ENCODE assay signal across 9 cellular contexts in the genomic region with DNA sequence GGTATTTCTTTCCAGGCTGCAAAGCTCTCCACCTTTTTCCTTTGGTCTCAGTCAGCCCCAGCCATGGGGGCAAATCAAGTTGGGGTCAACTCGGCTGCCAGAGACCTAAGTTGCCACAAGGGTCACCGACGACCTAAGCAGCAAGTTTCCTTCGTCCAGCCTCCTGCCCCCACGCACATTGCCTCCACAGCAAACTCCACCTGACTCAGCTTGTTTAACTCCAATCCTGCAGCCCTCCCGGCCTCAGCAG. TPM values are rescaled to one million over a fixed set of nuclear protein-coding genes. Genes with fewer than 3 reads are reported as not detected.
A peak's percentile ranks its signal among the peaks of the same experiment; 100 is the strongest.
DNase-seq lines count a peak whose midpoint lies in the region; ATAC-seq and TF ChIP-seq lines count a peak whose summit lies in the region.
"Had no signal": no experiment of that assay in that cellular context is flagged by ENCODE, and none has a peak within 500 bp of the region (broad histone marks: within the 10 kb centered on the region; RNA-seq: fewer than 3 reads in every experiment).

No MANE protein-coding gene starts in this region.

- WGBS in HUES64, result under 1% methylated on average over 6 of the region's 6 CpGs

- no peak overlapping the region for H3K27ac Mint-ChIP-seq in chondrocyte (ENCODE audit: unreplicated experiment)
- peak overlapping the region in 2 of 9 donors; percentile 23 to 24 for H3K27ac Mint-ChIP-seq in naive thymus-derived CD4-positive, alpha-beta T cell

- H3K4me3 Mint-ChIP-seq in chondrocyte (ENCODE audit: unreplicated experiment), result peak overlapping the region; percentile 75
- H3K4me3 Mint-ChIP-seq in naive thymus-derived CD4-positive, alpha-beta T cell, result peak overlapping the region; percentile 74 to 99 (median 87)

- TF ChIP-seq CTCF in AG04449 (IDR thresholded peaks at IDR 0.05; ENCODE audit: insufficient read depth, low read length, missing control alignments) (no peak), chondrocyte (IDR thresholded peaks at IDR 0.05) (no peak)

- peaks cover 33% of the 10 kb centered on the region for H3K27me3 ChIP-seq in HUES64 (ENCODE audit: insufficient read depth, low read length)
- H3K27me3 ChIP-seq in naive thymus-derived CD4-positive, alpha-beta T cell (ENCODE audit: control insufficient read depth in 2 of 2, insufficient read depth in 2 of 2, low read length in 2 of 2), result peaks cover 0 to 4% of the 10 kb centered on the region in 2 donors

- no peaks in the 10 kb centered on the region for H3K9me3 Mint-ChIP-seq in chondrocyte (ENCODE audit: low read depth)
- H3K9me3 Mint-ChIP-seq in naive thymus-derived CD4-positive, alpha-beta T cell, result no peaks in the 10 kb centered on the region

- H3K4me3 ChIP-seq in AG04449 (ENCODE audit: low read depth, low read length), result peak overlapping the region; percentile 63
- H3K4me3 ChIP-seq in HUES64 (ENCODE audit: low read length), result peak overlapping the region; percentile 91
- H3K4me3 ChIP-seq in naive thymus-derived CD4-positive, alpha-beta T cell (ENCODE audit: low read length), result peak overlapping the region; percentile 61

- H3K36me3 ChIP-seq in HUES64 (ENCODE audit: insufficient read depth, low read length), result no peaks in the 10 kb centered on the region
- H3K36me3 ChIP-seq in naive thymus-derived CD4-positive, alpha-beta T cell (ENCODE audit: control insufficient read depth in 2 of 3, insufficient read depth in 3 of 3, low read length in 3 of 3), result peaks cover 0 to 4% (median 0%) of the 10 kb centered on the region in 3 experiments

- CTCF ChIA-PET in AG04449 (lab: Yijun Ruan, JAX), result interaction anchor here (1.0 kb wide), 1 partner anchor 480 kb away, joined by 3 read pairs; no protein-coding TSS in a partner anchor
- CTCF ChIA-PET in naive thymus-derived CD4-positive, alpha-beta T cell (lab: Charles Lee), result interaction anchor here (0.6 to 1.1 kb wide), 2 partner anchors 8 to 121 kb away, joined by 3 to 4 read pairs; no protein-coding TSS in a partner anchor

- H3K9ac ChIP-seq in HUES64 (ENCODE audit: low read depth, low read length), result peak overlapping the region; percentile 55

- H3K27me3 Mint-ChIP-seq in chondrocyte (ENCODE audit: low read depth), result peaks cover 8% of the 10 kb centered on the region
- H3K27me3 Mint-ChIP-seq in naive thymus-derived CD4-positive, alpha-beta T cell, result peaks cover 0 to 54% (median 0%) of the 10 kb centered on the region in 5 donors

- H3K27ac ChIP-seq in HUES64 (ENCODE audit: low read depth, low read length), result no peak overlapping the region
- H3K27ac ChIP-seq in naive thymus-derived CD4-positive, alpha-beta T cell (ENCODE audit: low read depth, low read length), result peak overlapping the region; percentile 43

- peaks cover 21% of the 10 kb centered on the region for H3K4me1 ChIP-seq in HUES64 (ENCODE audit: insufficient read depth, low read length)
- H3K4me1 ChIP-seq in naive thymus-derived CD4-positive, alpha-beta T cell (ENCODE audit: control insufficient read depth in 2 of 2, insufficient read depth in 2 of 2, low read length in 2 of 2), result peaks cover 16 to 19% of the 10 kb centered on the region in 2 donors

- POLR2A ChIA-PET in AG04449 (lab: Yijun Ruan, JAX), result no interaction called here
- POLR2A ChIA-PET in naive thymus-derived CD4-positive, alpha-beta T cell (lab: Charles Lee), result interaction anchor here (0.8 to 3.0 kb wide), 2 partner anchors 8 to 121 kb away, joined by 4 to 13 read pairs; no protein-coding TSS in a partner anchor

- H3K9me3 ChIP-seq in HUES64 (ENCODE audit: insufficient read depth, low read depth, low read length), result no peaks in the 10 kb centered on the region
- H3K9me3 ChIP-seq in naive thymus-derived CD4-positive, alpha-beta T cell (ENCODE audit: control insufficient read depth in 2 of 3, low read length in 3 of 3), result no peaks in the 10 kb centered on the region

- no peaks in the 10 kb centered on the region for H3K36me3 Mint-ChIP-seq in chondrocyte (ENCODE audit: low read depth)
- no peaks in the 10 kb centered on the region for H3K36me3 Mint-ChIP-seq in naive thymus-derived CD4-positive, alpha-beta T cell

- intact Hi-C loops in naive thymus-derived CD4-positive, alpha-beta T cell (cut with micrococcal nuclease), result loop anchor here (2.0 to 10.0 kb wide), 8 partner anchors 15 to 1472 kb away; partner anchors contain the start of genes CCT2 (in 2 of the 2), CPSF6 (in 1 of the 2), RAB3IP (in 1 of the 2) and TBC1D15 (in 1 of the 2)

- ATAC-seq in naive thymus-derived CD4-positive, alpha-beta T cell, result no peak
- ATAC-seq in GM18519 (IDR thresholded peaks at IDR 0.05; ENCODE audit: low FRiP score, unreplicated experiment), result no peak
- ATAC-seq in HG02870 (IDR thresholded peaks at IDR 0.05; ENCODE audit: unreplicated experiment), result no peak

- DNase-seq in AG04449 (ENCODE audit: low read depth, low spot score) (no peak), chondrocyte (ENCODE audit: low spot score) (no peak), KG1 (lab: John Stamatoyannopoulos, UW) (no peak), A172 (ENCODE audit: low spot score) (no peak)
- DNase-seq in naive thymus-derived CD4-positive, alpha-beta T cell, result no peak
- DNase-seq: NK-92 treated with Interleukin-12 subunit alpha and Interleukin-12 subunit beta, amount 100 ng/mL, for 24 hours had no signal

- H3K4me1 Mint-ChIP-seq in chondrocyte (ENCODE audit: low read depth), result peaks cover 20% of the 10 kb centered on the region
- H3K4me1 Mint-ChIP-seq in naive thymus-derived CD4-positive, alpha-beta T cell, result peaks cover 12 to 41% (median 34%) of the 10 kb centered on the region in 7 donors

RNA-seq across cellular contexts. Expression of gene KCNMB4, which starts 0.8 kb away (rescaled TPM):
- 9.8 TPM for polyA plus RNA-seq in HUES64 (2013, experiment 1 of 2)
- polyA plus RNA-seq in HUES64 (2013, experiment 2 of 2), result 12.3 TPM
- 2.9 to 3.7 TPM (median 3.3 TPM) in 3 replicates for total RNA-seq in chondrocyte
- 1 to 10 TPM in 3 of 5 experiments, under 1 TPM in 2; 0.31 to 1.9 (median 1.4) TPM for total RNA-seq in naive thymus-derived CD4-positive, alpha-beta T cell
- polyA plus RNA-seq in naive thymus-derived CD4-positive, alpha-beta T cell, result 1 to 10 TPM; 1.1 to 1.7 TPM
- total RNA-seq in A172 (2014; rRNA removed; shearing (Covaris generic)), result 0.95 and 1.1 TPM in 2 replicates
